Comparison of ENCODE assay signal across 1 cellular context in the genomic region with DNA sequence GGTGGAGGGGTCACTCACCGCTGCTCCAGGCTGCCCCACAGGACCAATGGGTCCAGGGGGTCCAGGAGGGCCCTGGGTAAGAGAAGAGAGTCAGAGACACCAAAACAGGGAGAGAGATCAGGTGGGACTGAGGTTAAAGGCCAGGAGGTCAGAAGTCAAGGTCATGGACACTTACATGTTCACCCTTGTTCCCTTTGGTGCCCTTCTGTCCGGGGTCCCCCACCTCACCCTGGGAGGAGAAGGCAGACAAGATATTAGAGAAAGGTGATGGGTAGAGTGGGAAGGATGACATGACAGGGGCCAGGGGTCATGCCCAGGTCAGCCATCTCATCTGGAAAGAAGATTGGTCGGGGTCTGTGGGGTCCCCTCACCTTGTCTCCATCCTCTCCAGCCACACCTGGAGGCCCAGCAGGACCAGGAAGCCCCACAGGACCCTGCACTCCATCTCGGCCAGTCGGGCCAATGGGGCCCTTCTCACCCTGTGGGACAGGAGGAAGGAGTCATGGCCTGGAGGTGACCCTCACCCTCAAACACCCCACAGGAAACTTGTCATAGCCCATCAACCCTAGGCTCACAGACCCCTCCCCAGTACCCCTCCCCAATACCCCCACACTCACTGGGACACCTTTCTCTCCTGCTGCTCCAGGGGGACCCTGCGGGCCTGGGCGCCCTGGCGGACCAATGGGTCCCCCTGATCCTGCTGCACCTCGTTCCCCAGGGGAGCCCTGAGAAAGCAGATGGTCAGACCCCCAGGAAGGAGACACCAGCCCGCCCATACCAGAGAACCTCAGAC.
TF ChIP-seq lines count a peak whose summit lies in the region.

No MANE protein-coding gene starts in this region.

TF ChIP-seq in K562, 482 proteins besides CTCF, POLR2A, EP300 and RAD21:
- TF ChIP-seq EGR1 (conservative IDR thresholded peaks at IDR 0.05) (0 out of 2 replicates have a peak, but pooled peaks have one; percentile 4), L3MBTL2 (IDR thresholded peaks at IDR 0.05) (no peak), TOE1 (IDR thresholded peaks at IDR 0.05; ENCODE audit: borderline replicate concordance) (no peak), TOE1 (CRISPR knock-in tag; IDR thresholded peaks at IDR 0.05; ENCODE audit: borderline replicate concordance, low read depth) (no peak), ESRRA (IDR thresholded peaks at IDR 0.05; ENCODE audit: borderline replicate concordance, low read depth) (peak; percentile 69; the same call in 1 of the 2 replicates), MAFF (IDR thresholded peaks at IDR 0.05; ENCODE audit: low read length) (no peak), NR2C2 (CRISPR knock-in tag; IDR thresholded peaks at IDR 0.05) (no peak), NR2C2 (tag; IDR thresholded peaks at IDR 0.05) (peak; percentile 48; the same call in 1 of the 2 replicates), NR2C1 (IDR thresholded peaks at IDR 0.05) (peak; percentile 66), NR2C1 (tag; IDR thresholded peaks at IDR 0.05) (peak; percentile 83), ZNF165 (CRISPR knock-in tag; IDR thresholded peaks at IDR 0.05; ENCODE audit: borderline replicate concordance) (no peak), XRCC3 (IDR thresholded peaks at IDR 0.05) (no peak)
- TF ChIP-seq, protein P1, sequence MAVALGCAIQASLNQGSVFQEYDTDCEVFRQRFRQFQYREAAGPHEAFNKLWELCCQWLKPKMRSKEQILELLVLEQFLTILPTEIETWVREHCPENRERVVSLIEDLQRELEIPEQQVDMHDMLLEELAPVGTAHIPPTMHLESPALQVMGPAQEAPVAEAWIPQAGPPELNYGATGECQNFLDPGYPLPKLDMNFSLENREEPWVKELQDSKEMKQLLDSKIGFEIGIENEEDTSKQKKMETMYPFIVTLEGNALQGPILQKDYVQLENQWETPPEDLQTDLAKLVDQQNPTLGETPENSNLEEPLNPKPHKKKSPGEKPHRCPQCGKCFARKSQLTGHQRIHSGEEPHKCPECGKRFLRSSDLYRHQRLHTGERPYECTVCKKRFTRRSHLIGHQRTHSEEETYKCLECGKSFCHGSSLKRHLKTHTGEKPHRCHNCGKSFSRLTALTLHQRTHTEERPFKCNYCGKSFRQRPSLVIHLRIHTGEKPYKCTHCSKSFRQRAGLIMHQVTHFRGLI (CRISPR knock-in tag; IDR thresholded peaks at IDR 0.05): no peak
